ENCODE assay signal across 23 cellular contexts in genomic region chr9:81682177-81682576, GRCh38.
"Had no signal": no experiment of that assay in that cellular context is flagged by ENCODE, and none has a peak within 500 bp of the region (broad histone marks: within the 10 kb centered on the region; RNA-seq: fewer than 3 reads in every experiment).

No MANE protein-coding gene starts in this region.

- H3K27me3 Mint-ChIP-seq: central memory CD8-positive, alpha-beta T cell had no signal

- H3K36me3 ChIP-seq: colonic mucosa had no signal

- H3K27ac Mint-ChIP-seq: activated CD8-positive, alpha-beta T cell treated with anti-CD3 and anti-CD28 coated beads, Interleukin-2, amount 10 ng/mL, durations not matched to agents 7 days and 5 days; activated naive CD8-positive, alpha-beta T cell treated with anti-CD3 and anti-CD28 coated beads, Interleukin-2, amount 10 ng/mL, durations not matched to agents 7 days and 5 days; activated T-cell treated with anti-CD3 and anti-CD28 coated beads, Interleukin-2, amount 50 U/mL, for 24 hours; activated T-helper 2 cell treated with anti-CD3 and anti-CD28 coated beads, Interferon-gamma antibody, Interleukin-2, Interleukin-4, amounts not matched to agents 10 μg/mL and 5 μg/mL and 100 μg/mL, durations not matched to agents 14 hours and 24 hours and 36 hours; naive thymus-derived CD4-positive, alpha-beta T cell; T-cell had no signal

- H3K27me3 ChIP-seq: colonic mucosa had no signal

- H3K36me3 Mint-ChIP-seq: activated naive CD8-positive, alpha-beta T cell treated with anti-CD3 and anti-CD28 coated beads, Interleukin-2, amount 10 ng/mL, durations not matched to agents 7 days and 5 days; T-cell had no signal

- DNase-seq: activated CD4-positive, alpha-beta T cell treated with anti-CD3 and anti-CD28 coated beads for 48 hours; activated CD4-positive, CD25-positive, alpha-beta regulatory T cell; activated CD8-positive, alpha-beta T cell treated with anti-CD3 and anti-CD28 coated beads, Interleukin-2, amount 10 ng/mL, durations not matched to agents 7 days and 5 days; activated naive CD4-positive, alpha-beta T cell treated with Interleukin-2 at 50 U/mL for 16 hours; activated naive CD8-positive, alpha-beta T cell treated with anti-CD3 and anti-CD28 coated beads, Interleukin-2, amount 10 ng/mL, durations not matched to agents 7 days and 5 days; activated T-cell treated with anti-CD3 and anti-CD28 coated beads, Interleukin-2, amount 50 U/mL, for 24 hours; amygdala; erythroblast; heart left ventricle; kidney glomerular epithelial cell; left ventricle myocardium inferior; occipital lobe; stimulated activated CD4-positive, alpha-beta T cell treated with anti-CD3 and anti-CD28 coated beads, Interleukin-12 subunit alpha, Interleukin-12 subunit beta, amount 100 ng/mL, for 4 hours; stimulated activated CD4-positive, alpha-beta T cell treated with anti-CD3 and anti-CD28 coated beads, Interleukin-1b, Interleukin-23, amount 100 ng/mL, for 48 hours; T-cell; T-helper 9 cell had no signal

- H3K27ac ChIP-seq: colonic mucosa, left ventricle myocardium inferior had no signal

- H3K4me3 ChIP-seq: colonic mucosa, mucosa of descending colon had no signal

- H3K9me3 ChIP-seq: colonic mucosa, heart left ventricle, left ventricle myocardium inferior, mucosa of descending colon had no signal

- H3K9me3 Mint-ChIP-seq: activated naive CD8-positive, alpha-beta T cell treated with anti-CD3 and anti-CD28 coated beads, Interleukin-2, amount 10 ng/mL, durations not matched to agents 7 days and 5 days; activated T-cell treated with anti-CD3 and anti-CD28 coated beads, Interleukin-2, amount 50 U/mL, for 24 hours; activated T-helper 2 cell treated with anti-CD3 and anti-CD28 coated beads, Interferon-gamma antibody, Interleukin-2, Interleukin-4, amounts not matched to agents 10 μg/mL and 5 μg/mL and 100 μg/mL, durations not matched to agents 14 hours and 24 hours and 36 hours; brain; immature natural killer cell; naive thymus-derived CD4-positive, alpha-beta T cell; T-cell had no signal

- H3K4me3 Mint-ChIP-seq: activated CD8-positive, alpha-beta T cell treated with anti-CD3 and anti-CD28 coated beads, Interleukin-2, amount 10 ng/mL, durations not matched to agents 7 days and 5 days; activated T-cell treated with anti-CD3 and anti-CD28 coated beads, Interleukin-2, amount 50 U/mL, for 24 hours; central memory CD8-positive, alpha-beta T cell had no signal
